ENCODE assay signal across 23 cellular contexts in the genomic region with DNA sequence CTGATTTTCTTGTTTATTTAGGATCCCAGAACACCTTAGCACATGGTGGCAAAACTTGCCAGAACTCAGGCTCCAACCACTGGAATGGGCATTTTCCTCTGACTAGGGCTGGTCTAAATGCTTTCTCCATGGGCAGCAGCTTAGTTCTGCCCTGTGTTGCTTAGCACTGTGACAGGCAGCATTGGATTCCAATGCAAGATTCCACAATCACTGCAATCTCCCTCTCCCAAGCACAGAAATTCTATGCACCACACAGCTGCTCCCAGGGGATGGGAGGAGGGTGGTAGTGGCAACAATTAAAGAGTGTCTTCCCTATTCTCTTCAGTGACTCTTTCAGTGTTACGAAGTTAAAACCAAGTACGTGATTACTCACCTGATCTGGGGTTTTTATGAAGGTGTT.
"Had no signal": no experiment of that assay in that cellular context is flagged by ENCODE, and none has a peak within 500 bp of the region (broad histone marks: within the 10 kb centered on the region; RNA-seq: fewer than 3 reads in every experiment).

No MANE protein-coding gene starts in this region.

- H3K4me1 ChIP-seq: colonic mucosa, heart left ventricle, left ventricle myocardium inferior, lower lobe of right lung, right atrium auricular region, sigmoid colon, stomach, transverse colon had no signal

- H3K4me1 Mint-ChIP-seq: memory B cell, naive B cell had no signal

- H3K4me3 Mint-ChIP-seq: memory B cell had no signal

- H3K27me3 ChIP-seq: colonic mucosa, heart left ventricle, ovary, right atrium auricular region, sigmoid colon, stomach, transverse colon had no signal

- H3K27me3 Mint-ChIP-seq: memory B cell, naive B cell had no signal

- ATAC-seq: heart left ventricle, left cardiac atrium had no signal

- FAIRE-seq: kidney, small intestine had no signal

- H3K4me3 ChIP-seq: colonic mucosa, heart left ventricle, left ventricle myocardium inferior, lower lobe of right lung, ovary, right atrium auricular region, sigmoid colon, stomach, thoracic aorta, transverse colon had no signal

- H3K9me3 ChIP-seq: colonic mucosa, left ventricle myocardium inferior, lower lobe of right lung, ovary, right atrium auricular region, sigmoid colon, thoracic aorta, transverse colon had no signal

- DNase-seq: cerebellar nuclear complex; colonic mucosa; dermis blood vessel endothelial cell; foreskin melanocyte; heart left ventricle; hypothalamus; kidney; left cardiac atrium; left ventricle myocardium inferior; lower lobe of right lung; midbrain; naive B cell; ovary; sigmoid colon; small intestine; stimulated activated CD4-positive, alpha-beta T cell treated with anti-CD3 and anti-CD28 coated beads, Interleukin-12 subunit alpha, Interleukin-12 subunit beta, amount 100 ng/mL, for 4 hours; stimulated activated naive CD4-positive, alpha-beta T cell; stomach; substantia nigra; transverse colon had no signal

- H3K27ac ChIP-seq: colonic mucosa, heart left ventricle, left ventricle myocardium inferior, lower lobe of right lung, ovary, right atrium auricular region, sigmoid colon, stomach, thoracic aorta, transverse colon had no signal

- H3K36me3 ChIP-seq: colonic mucosa, heart left ventricle, left ventricle myocardium inferior, lower lobe of right lung, ovary, right atrium auricular region, sigmoid colon, stomach, thoracic aorta, transverse colon had no signal

- H3K36me3 Mint-ChIP-seq: memory B cell, naive B cell had no signal

- H3K27ac Mint-ChIP-seq: memory B cell had no signal
